2 cellular contexts compared by ENCODE assay signal in the genomic region with DNA sequence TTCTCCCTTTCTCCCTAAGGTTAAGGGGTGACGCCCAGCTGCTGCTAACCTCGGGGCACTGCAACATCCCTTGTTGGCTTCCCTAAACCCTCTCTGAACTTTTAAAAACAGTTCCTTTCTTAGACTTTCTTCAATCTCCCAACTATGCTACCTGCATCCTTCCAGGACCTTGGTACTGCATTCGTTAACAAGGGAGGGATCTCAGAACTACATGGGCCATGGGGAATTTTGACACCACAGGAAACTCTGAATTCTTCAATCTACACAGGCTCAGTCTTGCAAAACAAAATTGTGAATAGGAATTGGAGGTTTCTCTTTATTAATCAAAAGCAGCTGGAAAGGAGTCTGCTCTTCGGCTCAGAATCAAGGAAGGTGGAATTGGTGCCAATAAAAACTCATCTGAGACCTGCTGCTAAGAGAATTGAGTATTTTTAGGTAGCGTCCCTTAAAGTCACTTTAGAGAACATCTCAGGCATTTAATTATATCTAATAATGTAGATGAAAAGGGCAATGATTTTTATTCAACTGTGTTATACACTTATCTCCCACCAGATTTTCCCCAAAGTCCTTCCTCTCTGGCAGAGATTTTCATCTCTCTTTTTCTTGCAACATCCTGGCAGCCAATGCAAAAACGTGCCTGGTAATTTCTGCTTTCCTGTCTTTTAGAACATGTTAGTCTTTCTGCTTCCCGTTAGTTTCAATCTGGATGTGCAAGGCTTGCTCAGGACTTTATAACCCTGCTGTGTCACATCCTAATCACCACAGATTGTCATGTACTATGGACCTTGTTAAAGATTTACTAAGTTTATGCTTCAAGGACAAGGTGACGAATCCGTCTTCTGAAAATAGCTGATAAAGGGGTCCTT.
TF ChIP-seq lines count a peak whose summit lies in the region.

No MANE protein-coding gene starts in this region.

TF ChIP-seq in H1, 55 proteins besides CTCF, POLR2A, EP300 and RAD21:
- 0 out of 2 replicates have a peak, but pooled peaks have one; percentile 19 for TF ChIP-seq TEAD4 (IDR thresholded peaks at IDR 0.05; ENCODE audit: low read depth, low read length)
- no peak for TF ChIP-seq TAF7 (optimal IDR thresholded peaks at IDR 0.05; ENCODE audit: borderline replicate concordance, low read depth, low read length)
TF ChIP-seq in H1: peak in this region for 1.

TF ChIP-seq in liver, 16 proteins besides CTCF, POLR2A, EP300 and RAD21:
- TF ChIP-seq, protein P1, sequence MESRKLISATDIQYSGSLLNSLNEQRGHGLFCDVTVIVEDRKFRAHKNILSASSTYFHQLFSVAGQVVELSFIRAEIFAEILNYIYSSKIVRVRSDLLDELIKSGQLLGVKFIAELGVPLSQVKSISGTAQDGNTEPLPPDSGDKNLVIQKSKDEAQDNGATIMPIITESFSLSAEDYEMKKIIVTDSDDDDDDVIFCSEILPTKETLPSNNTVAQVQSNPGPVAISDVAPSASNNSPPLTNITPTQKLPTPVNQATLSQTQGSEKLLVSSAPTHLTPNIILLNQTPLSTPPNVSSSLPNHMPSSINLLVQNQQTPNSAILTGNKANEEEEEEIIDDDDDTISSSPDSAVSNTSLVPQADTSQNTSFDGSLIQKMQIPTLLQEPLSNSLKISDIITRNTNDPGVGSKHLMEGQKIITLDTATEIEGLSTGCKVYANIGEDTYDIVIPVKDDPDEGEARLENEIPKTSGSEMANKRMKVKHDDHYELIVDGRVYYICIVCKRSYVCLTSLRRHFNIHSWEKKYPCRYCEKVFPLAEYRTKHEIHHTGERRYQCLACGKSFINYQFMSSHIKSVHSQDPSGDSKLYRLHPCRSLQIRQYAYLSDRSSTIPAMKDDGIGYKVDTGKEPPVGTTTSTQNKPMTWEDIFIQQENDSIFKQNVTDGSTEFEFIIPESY (IDR thresholded peaks at IDR 0.05), result peak; percentile 70
- TF ChIP-seq TAF1 (conservative IDR thresholded peaks at IDR 0.05), result no peak
- TF ChIP-seq, protein P2, sequence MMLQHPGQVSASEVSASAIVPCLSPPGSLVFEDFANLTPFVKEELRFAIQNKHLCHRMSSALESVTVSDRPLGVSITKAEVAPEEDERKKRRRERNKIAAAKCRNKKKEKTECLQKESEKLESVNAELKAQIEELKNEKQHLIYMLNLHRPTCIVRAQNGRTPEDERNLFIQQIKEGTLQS (IDR thresholded peaks at IDR 0.05), result no peak
- TF ChIP-seq, protein P3, sequence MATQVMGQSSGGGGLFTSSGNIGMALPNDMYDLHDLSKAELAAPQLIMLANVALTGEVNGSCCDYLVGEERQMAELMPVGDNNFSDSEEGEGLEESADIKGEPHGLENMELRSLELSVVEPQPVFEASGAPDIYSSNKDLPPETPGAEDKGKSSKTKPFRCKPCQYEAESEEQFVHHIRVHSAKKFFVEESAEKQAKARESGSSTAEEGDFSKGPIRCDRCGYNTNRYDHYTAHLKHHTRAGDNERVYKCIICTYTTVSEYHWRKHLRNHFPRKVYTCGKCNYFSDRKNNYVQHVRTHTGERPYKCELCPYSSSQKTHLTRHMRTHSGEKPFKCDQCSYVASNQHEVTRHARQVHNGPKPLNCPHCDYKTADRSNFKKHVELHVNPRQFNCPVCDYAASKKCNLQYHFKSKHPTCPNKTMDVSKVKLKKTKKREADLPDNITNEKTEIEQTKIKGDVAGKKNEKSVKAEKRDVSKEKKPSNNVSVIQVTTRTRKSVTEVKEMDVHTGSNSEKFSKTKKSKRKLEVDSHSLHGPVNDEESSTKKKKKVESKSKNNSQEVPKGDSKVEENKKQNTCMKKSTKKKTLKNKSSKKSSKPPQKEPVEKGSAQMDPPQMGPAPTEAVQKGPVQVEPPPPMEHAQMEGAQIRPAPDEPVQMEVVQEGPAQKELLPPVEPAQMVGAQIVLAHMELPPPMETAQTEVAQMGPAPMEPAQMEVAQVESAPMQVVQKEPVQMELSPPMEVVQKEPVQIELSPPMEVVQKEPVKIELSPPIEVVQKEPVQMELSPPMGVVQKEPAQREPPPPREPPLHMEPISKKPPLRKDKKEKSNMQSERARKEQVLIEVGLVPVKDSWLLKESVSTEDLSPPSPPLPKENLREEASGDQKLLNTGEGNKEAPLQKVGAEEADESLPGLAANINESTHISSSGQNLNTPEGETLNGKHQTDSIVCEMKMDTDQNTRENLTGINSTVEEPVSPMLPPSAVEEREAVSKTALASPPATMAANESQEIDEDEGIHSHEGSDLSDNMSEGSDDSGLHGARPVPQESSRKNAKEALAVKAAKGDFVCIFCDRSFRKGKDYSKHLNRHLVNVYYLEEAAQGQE (IDR thresholded peaks at IDR 0.05), result peak; percentile 15
- TF ChIP-seq FOXA1 (IDR thresholded peaks at IDR 0.05), result peak; percentile 36
- TF ChIP-seq HNF4G (IDR thresholded peaks at IDR 0.05), result peak; percentile 88
- TF ChIP-seq HNF4A (conservative IDR thresholded peaks at IDR 0.05), result peak; percentile 84 to 95
- TF ChIP-seq EGR1 (IDR thresholded peaks at IDR 0.05; ENCODE audit: low read depth in 2 of 2), result peak in 1 of 2 donors; percentile 65
- TF ChIP-seq YY1 (IDR thresholded peaks at IDR 0.05), result no peak
- TF ChIP-seq SP1 (IDR thresholded peaks at IDR 0.05), result peak; percentile 97
- TF ChIP-seq RXRA (IDR thresholded peaks at IDR 0.05), result peak; percentile 73 to 79
- peak; percentile 73 to 86 for TF ChIP-seq JUND (IDR thresholded peaks at IDR 0.05)
- TF ChIP-seq FOXA2 (IDR thresholded peaks at IDR 0.05), result peak; percentile 34
- peak; percentile 19 for TF ChIP-seq NR2F2 (IDR thresholded peaks at IDR 0.05)
- TF ChIP-seq GABPA (IDR thresholded peaks at IDR 0.05 in 1 of 2, conservative IDR thresholded peaks at IDR 0.05 in 1 of 2), result peak in 1 of 2 donors; percentile 57
- TF ChIP-seq, protein P4, sequence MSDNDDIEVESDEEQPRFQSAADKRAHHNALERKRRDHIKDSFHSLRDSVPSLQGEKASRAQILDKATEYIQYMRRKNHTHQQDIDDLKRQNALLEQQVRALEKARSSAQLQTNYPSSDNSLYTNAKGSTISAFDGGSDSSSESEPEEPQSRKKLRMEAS (IDR thresholded peaks at IDR 0.05), result peak; percentile 88
